In genomic region chr7:80916770-80917681, GRCh38 we compare ENCODE assay signal across 8 cellular contexts. TPM values are rescaled to one million over a fixed set of nuclear protein-coding genes. Genes with fewer than 3 reads are reported as not detected.
DNase-seq lines count a peak whose midpoint lies in the region; ATAC-seq and TF ChIP-seq lines count a peak whose summit lies in the region.

No MANE protein-coding gene starts in this region.

- peak; percentile 77 for TF ChIP-seq CTCF in A673 (conservative IDR thresholded peaks at IDR 0.05; ENCODE audit: low read depth, low read length)
- TF ChIP-seq CTCF in body of pancreas (IDR thresholded peaks at IDR 0.05), result peak in 5 of 7 experiments; percentile 14 to 58 (median 44)
- peak; percentile 3 for TF ChIP-seq CTCF in liver (IDR thresholded peaks at IDR 0.05; ENCODE audit: low read depth, low read length, missing input control)

- H3K36me3 ChIP-seq in A673 (ENCODE audit: insufficient read depth, low read length, poor library complexity, severe bottlenecking) (no peaks in the 10 kb centered on the region), HUES64 (ENCODE audit: insufficient read depth, low read length) (no peaks in the 10 kb centered on the region; the same call in 1 of the 2 replicates), body of pancreas (replicated peaks in 1 of 2; ENCODE audit: insufficient read depth in 1 of 2, low read depth in 2 of 2) (no peaks in the 10 kb centered on the region), liver (ENCODE audit: control insufficient read depth in 4 of 4, insufficient read depth in 3 of 4, low read depth in 1 of 4, low read length in 3 of 4) (no peaks in the 10 kb centered on the region)

- POLR2A ChIA-PET in A673 (lab: Charles Lee; ENCODE audit: low non-redundant PET), result interaction anchor here (0.7 to 0.8 kb wide), 2 partner anchors 10 to 162 kb away, joined by 3 to 4 read pairs; no protein-coding TSS in a partner anchor

- H3K4me3 ChIP-seq in A673 (ENCODE audit: low read depth, low read length, poor library complexity, severe bottlenecking) (peak overlapping the region; percentile 60), HUES64 (ENCODE audit: low read length) (peak overlapping the region; percentile 78; the same call in 1 of the 2 replicates), body of pancreas (no peak overlapping the region), liver (ENCODE audit: low read depth in 1 of 3, low read length in 3 of 3) (no peak overlapping the region)

- ATAC-seq in body of pancreas (no peak), HG03139 (IDR thresholded peaks at IDR 0.05; ENCODE audit: unreplicated experiment) (no peak), GM19395 (IDR thresholded peaks at IDR 0.05; ENCODE audit: unreplicated experiment) (no peak), HG03039 (IDR thresholded peaks at IDR 0.05; ENCODE audit: unreplicated experiment) (no peak)

- H3K4me1 ChIP-seq in A673 (ENCODE audit: insufficient read depth, low read length, poor library complexity, severe bottlenecking), result peaks cover 10% of the 10 kb centered on the region
- peaks cover 27% of the 10 kb centered on the region for H3K4me1 ChIP-seq in HUES64 (ENCODE audit: insufficient read depth, low read length)
- peaks cover 16% of the 10 kb centered on the region for H3K4me1 ChIP-seq in body of pancreas
- peaks cover 9 to 18% (median 13%) of the 10 kb centered on the region in 4 donors for H3K4me1 ChIP-seq in liver (ENCODE audit: control insufficient read depth in 4 of 4, insufficient read depth in 4 of 4, low read length in 3 of 4)

- WGBS in HUES64, result 100% methylated on average over 1 of the region's 3 CpGs
- WGBS in body of pancreas, 2 donors, result 59 to 70% methylated on average over 3 of the region's 3 CpGs
- WGBS in liver, result 72% methylated on average over 3 of the region's 3 CpGs

- no peaks in the 10 kb centered on the region for H3K9me3 ChIP-seq in A673 (ENCODE audit: low read depth, low read length, poor library complexity, severe bottlenecking)
- H3K9me3 ChIP-seq in HUES64 (ENCODE audit: insufficient read depth, low read depth, low read length), result no peaks in the 10 kb centered on the region
- H3K9me3 ChIP-seq in body of pancreas, result no peaks in the 10 kb centered on the region
- H3K9me3 ChIP-seq in liver (ENCODE audit: control insufficient read depth in 4 of 4, low read length in 3 of 4), result no peaks in the 10 kb centered on the region

- CTCF ChIA-PET in A673 (lab: Charles Lee), result interaction anchor here (0.6 to 1.6 kb wide), 2 partner anchors 175 to 553 kb away, joined by 3 to 7 read pairs; no protein-coding TSS in a partner anchor

- DNase-seq in A673 (ENCODE audit: low spot score) (peak; percentile 63), body of pancreas (no peak), posterior cingulate gyrus (no peak)

- peak; percentile 51 to 54 for TF ChIP-seq RAD21 in liver (IDR thresholded peaks at IDR 0.05)

- BruUV-seq in A673 (replicated peaks; lab: Mats Ljungman, UMichigan), result no TSS peak

- TF ChIP-seq POLR2A in body of pancreas (IDR thresholded peaks at IDR 0.05), result no peak

- intact Hi-C loops in A673 (cut with micrococcal nuclease; ENCODE audit: unreplicated experiment), result loop anchor here (5.0 kb wide), 3 partner anchors 340 to 555 kb away; no protein-coding TSS in a partner anchor
- intact Hi-C loops in body of pancreas (cut with DNase I), result loop anchor here (10.0 kb wide), 1 partner anchor 538 kb away; no protein-coding TSS in a partner anchor
- intact Hi-C loops in posterior cingulate gyrus (cut with DNase I), result loop anchor here (5.0 to 10.0 kb wide), 3 partner anchors 92 to 538 kb away; no protein-coding TSS in a partner anchor

- peak overlapping the region; percentile 27; the same call in 1 of the 2 replicates for H3K9ac ChIP-seq in HUES64 (ENCODE audit: low read depth, low read length)
- H3K9ac ChIP-seq in liver (ENCODE audit: low read depth in 1 of 2, low read length in 2 of 2), result no peak overlapping the region

- H3K27me3 ChIP-seq in A673 (replicated peaks; ENCODE audit: insufficient read depth, low read depth, low read length, poor library complexity), result no peaks in the 10 kb centered on the region
- peaks cover 21% of the 10 kb centered on the region for H3K27me3 ChIP-seq in HUES64 (ENCODE audit: insufficient read depth, low read length)
- no peaks in the 10 kb centered on the region for H3K27me3 ChIP-seq in body of pancreas
- peaks cover 0 to 6% (median 1%) of the 10 kb centered on the region in 4 donors for H3K27me3 ChIP-seq in liver (ENCODE audit: control insufficient read depth in 4 of 4, insufficient read depth in 4 of 4, low read length in 3 of 4)

- H3K27ac ChIP-seq in A673 (ENCODE audit: low read depth, low read length, poor library complexity, severe bottlenecking), result no peak overlapping the region
- no peak overlapping the region for H3K27ac ChIP-seq in HUES64 (ENCODE audit: low read depth, low read length)
- H3K27ac ChIP-seq in body of pancreas, result no peak overlapping the region
- H3K27ac ChIP-seq in liver (ENCODE audit: low read depth in 1 of 2, low read length in 2 of 2), result no peak overlapping the region

TF ChIP-seq in liver, 16 proteins besides CTCF, POLR2A, EP300 and RAD21:
- TF ChIP-seq JUND (IDR thresholded peaks at IDR 0.05), result no peak
- no peak for TF ChIP-seq EGR1 (IDR thresholded peaks at IDR 0.05; ENCODE audit: low read depth in 2 of 2)
- TF ChIP-seq, protein P1, sequence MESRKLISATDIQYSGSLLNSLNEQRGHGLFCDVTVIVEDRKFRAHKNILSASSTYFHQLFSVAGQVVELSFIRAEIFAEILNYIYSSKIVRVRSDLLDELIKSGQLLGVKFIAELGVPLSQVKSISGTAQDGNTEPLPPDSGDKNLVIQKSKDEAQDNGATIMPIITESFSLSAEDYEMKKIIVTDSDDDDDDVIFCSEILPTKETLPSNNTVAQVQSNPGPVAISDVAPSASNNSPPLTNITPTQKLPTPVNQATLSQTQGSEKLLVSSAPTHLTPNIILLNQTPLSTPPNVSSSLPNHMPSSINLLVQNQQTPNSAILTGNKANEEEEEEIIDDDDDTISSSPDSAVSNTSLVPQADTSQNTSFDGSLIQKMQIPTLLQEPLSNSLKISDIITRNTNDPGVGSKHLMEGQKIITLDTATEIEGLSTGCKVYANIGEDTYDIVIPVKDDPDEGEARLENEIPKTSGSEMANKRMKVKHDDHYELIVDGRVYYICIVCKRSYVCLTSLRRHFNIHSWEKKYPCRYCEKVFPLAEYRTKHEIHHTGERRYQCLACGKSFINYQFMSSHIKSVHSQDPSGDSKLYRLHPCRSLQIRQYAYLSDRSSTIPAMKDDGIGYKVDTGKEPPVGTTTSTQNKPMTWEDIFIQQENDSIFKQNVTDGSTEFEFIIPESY (IDR thresholded peaks at IDR 0.05), result no peak
- no peak for TF ChIP-seq HNF4A (conservative IDR thresholded peaks at IDR 0.05)
- TF ChIP-seq FOXA1 (IDR thresholded peaks at IDR 0.05), result no peak
- TF ChIP-seq TAF1 (conservative IDR thresholded peaks at IDR 0.05), result no peak
- TF ChIP-seq FOXA2 (IDR thresholded peaks at IDR 0.05), result no peak
- no peak for TF ChIP-seq REST (IDR thresholded peaks at IDR 0.05)
- TF ChIP-seq YY1 (IDR thresholded peaks at IDR 0.05), result no peak
- TF ChIP-seq NR2F2 (IDR thresholded peaks at IDR 0.05), result no peak
- TF ChIP-seq ATF3 (IDR thresholded peaks at IDR 0.05), result no peak
- no peak for TF ChIP-seq MAX (IDR thresholded peaks at IDR 0.05)
- no peak for TF ChIP-seq GABPA (IDR thresholded peaks at IDR 0.05 in 1 of 2, conservative IDR thresholded peaks at IDR 0.05 in 1 of 2)
- no peak for TF ChIP-seq RXRA (IDR thresholded peaks at IDR 0.05)
- TF ChIP-seq SP1 (IDR thresholded peaks at IDR 0.05), result no peak
- TF ChIP-seq HNF4G (IDR thresholded peaks at IDR 0.05), result no peak

RNA-seq across cellular contexts. Expression of gene SEMA3C, which starts 1.8 kb away (rescaled TPM):
- total RNA-seq in A673 (2021) (12.4 and 13.3 TPM in 2 replicates), body of pancreas (1 to 10 TPM; 3.0 to 3.4 TPM), liver (1 to 10 TPM in 1 of 2 donors, under 1 TPM in 1; 0.89 to 1.8 TPM)
- 5.9 TPM for polyA plus RNA-seq in HUES64 (2013, experiment 1 of 2)
- polyA plus RNA-seq in HUES64 (2013, experiment 2 of 2), result 6.4 TPM
- polyA plus RNA-seq in liver, result under 1 TPM; 0.20 to 0.39 TPM

Comparison
In these comparisons a context has a peak if more than half of its experiments do, and no peak if none do; other contexts are left out.
1. H3K4me3 ChIP-seq: peak in A673 (single experiment) and HUES64 (single experiment); none in body of pancreas (0 of 2) and liver (0 of 3).
2. CTCF ChIP-seq: peak in every context shown above with its lines; median percentile 77 in A673; 44 in body of pancreas; 3 in liver.